Comparison of ENCODE assay signal across 35 cellular contexts in genomic region chr10:53490553-53490952, GRCh38.
"Had no signal": no experiment of that assay in that cellular context is flagged by ENCODE, and none has a peak within 500 bp of the region (broad histone marks: within the 10 kb centered on the region; RNA-seq: fewer than 3 reads in every experiment).

No MANE protein-coding gene starts in this region.

- ATAC-seq: activated CD4-positive, CD25-positive, alpha-beta regulatory T cell treated with anti-CD3 and anti-CD28 coated beads, Interleukin-2, amount 50 U/mL, for 24 hours; activated CD8-positive, alpha-beta memory T cell treated with anti-CD3 and anti-CD28 coated beads, Interleukin-2, amount 10 ng/mL, durations not matched to agents 7 days and 5 days; activated CD8-positive, alpha-beta T cell treated with anti-CD3 and anti-CD28 coated beads, Interleukin-2, amount 10 ng/mL, durations not matched to agents 7 days and 5 days; foreskin keratinocyte; gastrocnemius medialis; heart left ventricle; T-helper 17 cell had no signal

- H3K4me3 Mint-ChIP-seq: activated B cell treated with CpG ODN at 0.5 μM for 24 hours; activated CD8-positive, alpha-beta memory T cell treated with anti-CD3 and anti-CD28 coated beads, Interleukin-2, amount 10 ng/mL, durations not matched to agents 7 days and 5 days; activated CD8-positive, alpha-beta T cell treated with anti-CD3 and anti-CD28 coated beads, Interleukin-2, amount 10 ng/mL, durations not matched to agents 7 days and 5 days; activated naive CD4-positive, alpha-beta T cell treated with anti-CD3 and anti-CD28 coated beads for 36 hours; activated naive CD4-positive, alpha-beta T cell treated with anti-CD3 and anti-CD28 coated beads, Interleukin-2, amount 50 U/mL, for 24 hours; activated naive CD8-positive, alpha-beta T cell treated with anti-CD3 and anti-CD28 coated beads, Interleukin-2, amount 10 ng/mL, durations not matched to agents 7 days and 5 days; activated T-helper 1 cell treated with anti-CD3 and anti-CD28 coated beads, Interleukin-12 subunit alpha, Interleukin-12 subunit beta, Interleukin-2, Interleukin-4 antibody, amounts not matched to agents 30 ng/mL and 10 ng/mL and 1 ng/mL, durations not matched to agents 14 hours and 24 hours and 36 hours; brain; T-helper 17 cell; T-helper 2 cell treated with Interferon-gamma antibody and Interleukin-4, amounts not matched to agents 5 μg/mL and 100 μg/mL, for 36 hours had no signal

- H3K4me3 ChIP-seq: ascending aorta, breast epithelium, cardiac muscle cell, colonic mucosa, esophagus muscularis mucosa, gastrocnemius medialis, heart left ventricle had no signal

- H3K27ac Mint-ChIP-seq: activated B cell treated with CpG ODN at 0.5 μM for 24 hours; activated CD8-positive, alpha-beta memory T cell treated with anti-CD3 and anti-CD28 coated beads, Interleukin-2, amount 10 ng/mL, durations not matched to agents 7 days and 5 days; activated CD8-positive, alpha-beta T cell treated with anti-CD3 and anti-CD28 coated beads, Interleukin-2, amount 10 ng/mL, durations not matched to agents 7 days and 5 days; activated naive CD4-positive, alpha-beta T cell treated with anti-CD3 and anti-CD28 coated beads for 36 hours; activated naive CD4-positive, alpha-beta T cell treated with anti-CD3 and anti-CD28 coated beads, Interleukin-2, amount 50 U/mL, for 24 hours; activated naive CD8-positive, alpha-beta T cell treated with anti-CD3 and anti-CD28 coated beads, Interleukin-2, amount 10 ng/mL, durations not matched to agents 7 days and 5 days; activated T-helper 1 cell treated with anti-CD3 and anti-CD28 coated beads, Interleukin-12 subunit alpha, Interleukin-12 subunit beta, Interleukin-2, Interleukin-4 antibody, amounts not matched to agents 30 ng/mL and 10 ng/mL and 1 ng/mL, durations not matched to agents 14 hours and 24 hours and 36 hours; activated T-helper 2 cell treated with anti-CD3 and anti-CD28 coated beads, Interferon-gamma antibody, Interleukin-2, Interleukin-4, amounts not matched to agents 10 μg/mL and 5 μg/mL and 100 μg/mL, durations not matched to agents 14 hours and 24 hours and 36 hours; brain; T-helper 17 cell; T-helper 2 cell treated with Interferon-gamma antibody and Interleukin-4, amounts not matched to agents 5 μg/mL and 100 μg/mL, for 36 hours had no signal

- H3K36me3 Mint-ChIP-seq: activated CD8-positive, alpha-beta memory T cell treated with anti-CD3 and anti-CD28 coated beads, Interleukin-2, amount 10 ng/mL, durations not matched to agents 7 days and 5 days; activated naive CD4-positive, alpha-beta T cell treated with anti-CD3 and anti-CD28 coated beads, Interleukin-2, amount 50 U/mL, for 24 hours; activated naive CD8-positive, alpha-beta T cell treated with anti-CD3 and anti-CD28 coated beads, Interleukin-2, amount 10 ng/mL, durations not matched to agents 7 days and 5 days; brain had no signal

- H3K9me3 ChIP-seq: ascending aorta, colonic mucosa, gastrocnemius medialis had no signal

- DNase-seq: activated B cell treated with CpG ODN at 0.5 μM for 24 hours; activated CD4-positive, alpha-beta T cell treated with anti-CD3 and anti-CD28 coated beads for 48 hours; activated CD4-positive, alpha-beta T cell treated with anti-CD3 and anti-CD28 coated beads, Interleukin-2, amount 50 U/mL, for 1 hour; activated CD4-positive, alpha-beta T cell treated with anti-CD3 and anti-CD28 coated beads, Interleukin-2, amount 50 U/mL, for 48 hours; activated CD8-positive, alpha-beta memory T cell treated with anti-CD3 and anti-CD28 coated beads, Interleukin-2, amount 10 ng/mL, durations not matched to agents 7 days and 5 days; activated CD8-positive, alpha-beta memory T cell treated with anti-CD3 and anti-CD28 coated beads, Interleukin-2, amount 50 U/mL, for 4 hours; activated CD8-positive, alpha-beta T cell treated with anti-CD3 and anti-CD28 coated beads, Interleukin-2, amount 10 ng/mL, durations not matched to agents 7 days and 5 days; activated effector memory CD4-positive, alpha-beta T cell treated with anti-CD3 and anti-CD28 coated beads, Interleukin-2, amount 50 U/mL, for 16 hours; activated naive CD4-positive, alpha-beta T cell treated with anti-CD3 and anti-CD28 coated beads for 36 hours; activated naive CD8-positive, alpha-beta T cell treated with anti-CD3 and anti-CD28 coated beads, Interleukin-2, amount 10 ng/mL, durations not matched to agents 7 days and 5 days; activated T-cell treated with anti-CD3 and anti-CD28 coated beads, Interleukin-2, amount 50 U/mL, for 1 hour; activated T-cell treated with anti-CD3 and anti-CD28 coated beads, Interleukin-2, amount 50 U/mL, for 48 hours; central memory CD4-positive, alpha-beta T cell; cerebellar nuclear complex; colonic mucosa; effector CD8-positive, alpha-beta T cell; erythroblast; foreskin keratinocyte; gastrocnemius medialis; glutamatergic neuron; heart left ventricle; T-helper 1 cell; T-helper 17 cell; T1000; WERI-Rb-1 had no signal

- H3K36me3 ChIP-seq: ascending aorta, breast epithelium, cardiac muscle cell, colonic mucosa, esophagus muscularis mucosa, gastrocnemius medialis, heart left ventricle, WERI-Rb-1 had no signal

- H3K27me3 Mint-ChIP-seq: activated B cell treated with CpG ODN at 0.5 μM for 24 hours; activated CD8-positive, alpha-beta memory T cell treated with anti-CD3 and anti-CD28 coated beads, Interleukin-2, amount 10 ng/mL, durations not matched to agents 7 days and 5 days; activated naive CD4-positive, alpha-beta T cell treated with anti-CD3 and anti-CD28 coated beads, Interleukin-2, amount 50 U/mL, for 24 hours; activated naive CD8-positive, alpha-beta T cell treated with anti-CD3 and anti-CD28 coated beads, Interleukin-2, amount 10 ng/mL, durations not matched to agents 7 days and 5 days; brain; T-helper 17 cell had no signal

- H3K4me1 ChIP-seq: ascending aorta, breast epithelium, colonic mucosa, esophagus muscularis mucosa, foreskin keratinocyte, gastrocnemius medialis had no signal

- H3K4me1 Mint-ChIP-seq: activated B cell treated with CpG ODN at 0.5 μM for 24 hours; activated CD8-positive, alpha-beta memory T cell treated with anti-CD3 and anti-CD28 coated beads, Interleukin-2, amount 10 ng/mL, durations not matched to agents 7 days and 5 days; activated naive CD4-positive, alpha-beta T cell treated with anti-CD3 and anti-CD28 coated beads, Interleukin-2, amount 50 U/mL, for 24 hours; activated naive CD8-positive, alpha-beta T cell treated with anti-CD3 and anti-CD28 coated beads, Interleukin-2, amount 10 ng/mL, durations not matched to agents 7 days and 5 days; brain; T-helper 17 cell had no signal

- H3K27ac ChIP-seq: ascending aorta, breast epithelium, cardiac muscle cell, colonic mucosa, esophagus muscularis mucosa, foreskin keratinocyte, gastrocnemius medialis, heart left ventricle, WERI-Rb-1 had no signal

- H3K27me3 ChIP-seq: ascending aorta, breast epithelium, cardiac muscle cell, colonic mucosa, esophagus muscularis mucosa, foreskin keratinocyte, gastrocnemius medialis, heart left ventricle had no signal
